Comparison of ENCODE assay signal across 2 cellular contexts in genomic region chr6:47714802-47715201, GRCh38.
TF ChIP-seq lines count a peak whose summit lies in the region.

No MANE protein-coding gene starts in this region.

TF ChIP-seq in K562, 482 proteins besides CTCF, POLR2A, EP300 and RAD21 (continues in another document):
- no peak for TF ChIP-seq TARDBP (IDR thresholded peaks at IDR 0.05)
- TF ChIP-seq MAFG (tag; conservative IDR thresholded peaks at IDR 0.05) = peak; percentile 57
- TF ChIP-seq ELK3 (CRISPR knock-in tag; IDR thresholded peaks at IDR 0.05) = no peak
- no peak for TF ChIP-seq E4F1 (CRISPR knock-in tag; IDR thresholded peaks at IDR 0.05; ENCODE audit: borderline replicate concordance)
- TF ChIP-seq STAT6 (CRISPR knock-in tag; IDR thresholded peaks at IDR 0.05) = no peak
- no peak for TF ChIP-seq ARID1B (IDR thresholded peaks at IDR 0.05)
- TF ChIP-seq CREM (IDR thresholded peaks at IDR 0.05; ENCODE audit: low read depth) = 0 out of 2 replicates have a peak, but pooled peaks have one; percentile 15
- TF ChIP-seq PBX2 (CRISPR knock-in tag; IDR thresholded peaks at IDR 0.05; ENCODE audit: low read depth) = no peak
- TF ChIP-seq PBX2 (tag; conservative IDR thresholded peaks at IDR 0.05; ENCODE audit: low read depth) = peak; percentile 57; the same call in 1 of the 2 replicates
- peak; percentile 80 for TF ChIP-seq MEIS2 (IDR thresholded peaks at IDR 0.05; ENCODE audit: partially characterized antibody)
- no peak for TF ChIP-seq ZBTB5 (IDR thresholded peaks at IDR 0.05)
- TF ChIP-seq HNRNPK (IDR thresholded peaks at IDR 0.05; ENCODE audit: low read depth, low read length, poor library complexity, severe bottlenecking) = no peak
- TF ChIP-seq POLR2G (IDR thresholded peaks at IDR 0.05; ENCODE audit: low read depth, low read length) = no peak
- TF ChIP-seq HMG20B (CRISPR knock-in tag; IDR thresholded peaks at IDR 0.05) = no peak
- TF ChIP-seq ZNF175 (CRISPR knock-in tag; IDR thresholded peaks at IDR 0.05; ENCODE audit: low read depth) = 0 out of 2 replicates have a peak, but pooled peaks have one; percentile 27
- peak; percentile 64 for TF ChIP-seq C11orf30 (IDR thresholded peaks at IDR 0.05; ENCODE audit: low read depth)
- peak; percentile 68 for TF ChIP-seq ZNF316 (IDR thresholded peaks at IDR 0.05)
- peak; percentile 47; the same call in 1 of the 2 replicates for TF ChIP-seq GABPA (tag; conservative IDR thresholded peaks at IDR 0.05; ENCODE audit: low read depth)

TF ChIP-seq in HepG2, 621 proteins besides CTCF, POLR2A, EP300 and RAD21:
- no peak for TF ChIP-seq ZBTB34 (CRISPR knock-in tag; IDR thresholded peaks at IDR 0.05)
- no peak for TF ChIP-seq CEBPZ (IDR thresholded peaks at IDR 0.05; ENCODE audit: low read length)
- TF ChIP-seq ZNF556 (CRISPR knock-in tag; IDR thresholded peaks at IDR 0.05; ENCODE audit: borderline replicate concordance) = no peak
- no peak for TF ChIP-seq ZNF281 (CRISPR knock-in tag; IDR thresholded peaks at IDR 0.05; ENCODE audit: borderline replicate concordance)
- no peak for TF ChIP-seq MTA3 (CRISPR knock-in tag; IDR thresholded peaks at IDR 0.05)
- no peak for TF ChIP-seq ZNF331 (CRISPR knock-in tag; IDR thresholded peaks at IDR 0.05)
- TF ChIP-seq PRDM10 (CRISPR knock-in tag; IDR thresholded peaks at IDR 0.05; ENCODE audit: low read depth) = no peak
